In the genomic region with DNA sequence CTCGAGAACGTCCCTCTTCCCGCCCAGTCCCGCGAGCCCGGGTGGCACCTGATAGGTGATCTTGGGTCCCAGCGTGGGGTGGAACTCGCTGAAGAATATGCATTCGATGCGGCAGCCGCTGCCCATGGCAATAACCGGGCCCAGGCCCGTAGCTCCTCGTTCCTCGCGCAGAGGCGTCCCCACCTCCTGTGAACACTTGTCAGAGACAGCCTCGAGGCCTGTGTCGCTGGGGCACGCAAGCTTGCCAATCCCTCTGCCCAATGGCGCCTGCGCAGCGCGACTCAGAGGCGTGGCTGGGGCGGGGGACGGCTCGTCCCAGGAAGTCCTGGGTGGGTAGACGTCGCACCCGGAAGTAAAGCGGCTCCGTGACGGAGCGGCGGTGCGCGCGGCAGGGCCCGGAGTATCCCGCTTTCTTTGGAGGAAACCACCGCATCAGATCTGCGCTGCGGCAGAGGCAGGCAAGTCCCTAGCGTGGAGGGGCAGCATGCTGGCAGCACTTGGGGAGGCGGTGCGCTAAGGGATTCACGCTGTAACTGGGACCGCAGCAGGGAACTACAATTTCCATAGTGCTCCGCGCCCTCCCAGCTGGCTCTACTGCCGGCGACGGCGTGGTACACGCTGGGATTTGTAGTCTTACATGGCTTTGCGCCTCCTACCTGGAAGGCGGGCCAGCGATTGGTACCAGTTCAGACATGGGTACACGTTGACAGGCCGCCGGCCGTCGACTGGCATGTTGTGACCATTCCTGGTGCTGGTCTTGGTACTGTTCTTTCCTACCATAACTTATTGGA, we compare ENCODE assay signal across 1 cellular context.
A peak's percentile ranks its signal among the peaks of the same experiment; 100 is the strongest.
TF ChIP-seq lines count a peak whose summit lies in the region.

A gene with protein sequence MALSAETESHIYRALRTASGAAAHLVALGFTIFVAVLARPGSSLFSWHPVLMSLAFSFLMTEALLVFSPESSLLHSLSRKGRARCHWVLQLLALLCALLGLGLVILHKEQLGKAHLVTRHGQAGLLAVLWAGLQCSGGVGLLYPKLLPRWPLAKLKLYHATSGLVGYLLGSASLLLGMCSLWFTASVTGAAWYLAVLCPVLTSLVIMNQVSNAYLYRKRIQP (plus strand): TSS at position 336 of the 791 bp plus-strand sequence. CDS start 572 bp downstream, outside the sequence.
A gene (minus strand): TSS at position 249 of the 791 bp plus-strand sequence. CDS start 123 bp downstream, at position 126.

TF ChIP-seq in H1, 55 proteins besides CTCF, POLR2A, EP300 and RAD21 (continued from another document):
- TF ChIP-seq SIX5 (IDR thresholded peaks at IDR 0.05; ENCODE audit: low read depth, low read length) (peak; percentile 98), CEBPB (IDR thresholded peaks at IDR 0.05; ENCODE audit: low read depth, low read length) (no peak), GABPA (IDR thresholded peaks at IDR 0.05; ENCODE audit: borderline replicate concordance, insufficient read depth, low read length) (peak; percentile 47; the same call in 1 of the 2 replicates)
